Comparison of ENCODE assay signal across 1 cellular context in the genomic region with DNA sequence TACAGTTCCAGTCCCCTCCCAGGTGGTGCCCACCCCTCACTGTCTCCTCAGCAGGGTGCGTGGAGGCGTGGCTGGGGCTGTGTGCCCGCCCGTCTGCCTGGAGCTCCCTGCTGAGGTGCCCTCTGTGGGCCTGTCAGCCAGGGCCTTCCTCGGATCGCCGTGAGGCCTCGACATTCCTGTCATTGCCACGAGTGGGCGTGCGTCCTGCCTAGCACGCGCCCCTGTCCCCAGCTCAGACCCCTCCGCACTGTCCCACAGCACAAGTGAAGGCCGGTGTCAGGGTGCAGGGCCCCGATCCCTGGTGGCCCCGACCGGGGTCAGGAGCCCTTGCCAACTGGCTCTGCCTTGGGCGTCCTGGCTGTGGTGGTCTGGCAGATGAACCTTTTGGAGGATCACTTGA.
TF ChIP-seq lines count a peak whose summit lies in the region.

No MANE protein-coding gene starts in this region.

TF ChIP-seq in HepG2, 621 proteins besides CTCF, POLR2A, EP300 and RAD21:
- no peak for TF ChIP-seq AHR (CRISPR knock-in tag; IDR thresholded peaks at IDR 0.05)
- peak; percentile 52 for TF ChIP-seq AGO2 (optimal IDR thresholded peaks at IDR 0.05; ENCODE audit: low read depth, low read length)
